Comparison of ENCODE assay signal across 8 cellular contexts in genomic region chr16:28554634-28555423, GRCh38. TPM values are rescaled to one million over a fixed set of nuclear protein-coding genes. Genes with fewer than 3 reads are reported as not detected.
DNase-seq lines count a peak whose midpoint lies in the region; ATAC-seq, FAIRE-seq and TF ChIP-seq lines count a peak whose summit lies in the region.

No MANE protein-coding gene starts in this region.

- H3K4me3 ChIP-seq in GM06990 (replicated peaks; ENCODE audit: low read depth, low read length), result peak overlapping the region; percentile 53
- peak overlapping the region; percentile 56 for H3K4me3 ChIP-seq in MM.1S (ENCODE audit: low read length)
- H3K4me3 ChIP-seq in effector memory CD4-positive, alpha-beta T cell (ENCODE audit: insufficient read depth, low read depth, low read length, poor library complexity, severe bottlenecking), result peak overlapping the region; percentile 70
- H3K4me3 ChIP-seq in pancreas, result peak overlapping the region; percentile 6 to 73 (median 40)

- no peak overlapping the region for H3K27ac ChIP-seq in MM.1S (ENCODE audit: low read length)
- peak overlapping the region; percentile 92 for H3K27ac ChIP-seq in effector memory CD4-positive, alpha-beta T cell (ENCODE audit: insufficient read depth, low read length, poor library complexity, severe bottlenecking)
- H3K27ac ChIP-seq in pancreas, result peak overlapping the region in 1 of 4 donors; percentile 94

- peak overlapping the region; percentile 70; the same call in 1 of the 2 replicates for H3K4me2 ChIP-seq in MM.1S (ENCODE audit: low read depth, low read length)

- no peaks in the 10 kb centered on the region for H4K20me1 ChIP-seq in MM.1S (ENCODE audit: insufficient read depth, low read length)

- H3K9me3 ChIP-seq in MM.1S (replicated peaks; ENCODE audit: insufficient read depth, low read length), result no peaks in the 10 kb centered on the region
- no peaks in the 10 kb centered on the region for H3K9me3 ChIP-seq in effector memory CD4-positive, alpha-beta T cell (ENCODE audit: control insufficient read depth, low read length)
- H3K9me3 ChIP-seq in pancreas, result no peaks in the 10 kb centered on the region

- H3K4me1 ChIP-seq in MM.1S (ENCODE audit: low read length) (no peaks in the 10 kb centered on the region), pancreas (peaks cover 0 to 5% (median 3%) of the 10 kb centered on the region in 3 donors)
- peaks cover 8% of the 10 kb centered on the region for H3K4me1 ChIP-seq in effector memory CD4-positive, alpha-beta T cell (ENCODE audit: control insufficient read depth, insufficient read depth, low read length, poor library complexity, severe bottlenecking)

- no peak for DNase-seq in GM06990 (ENCODE audit: extremely low read depth, insufficient read length)
- peak; percentile 20 for DNase-seq in MM.1S
- no peak for DNase-seq in effector memory CD4-positive, alpha-beta T cell
- no peak for DNase-seq in pancreas
- no peak for DNase-seq in OCI-M2 (lab: John Stamatoyannopoulos, UW; ENCODE audit: unreplicated experiment)
- DNase-seq in middle frontal gyrus (ENCODE audit: extremely low spot score, low spot score), result no peak
- no peak for DNase-seq in amygdala (lab: John Stamatoyannopoulos, UW)

- TF ChIP-seq CTCF in GM06990 (IDR thresholded peaks at IDR 0.05; ENCODE audit: insufficient read depth, low read length, poor library complexity, severe bottlenecking), result no peak
- TF ChIP-seq CTCF in MM.1S (IDR thresholded peaks at IDR 0.05; ENCODE audit: low read length), result no peak
- TF ChIP-seq CTCF in pancreas (IDR thresholded peaks at IDR 0.05), result no peak

- H3K79me2 ChIP-seq in MM.1S (ENCODE audit: low read length), result peaks cover 15% of the 10 kb centered on the region

- ATAC-seq in pancreas (no peak), HG03342 (IDR thresholded peaks at IDR 0.05; ENCODE audit: unreplicated experiment) (no peak)

- H3K27me3 ChIP-seq in GM06990 (replicated peaks; ENCODE audit: control insufficient read depth, insufficient read depth, low read length) (no peaks in the 10 kb centered on the region), MM.1S (replicated peaks; ENCODE audit: insufficient read depth, low read length) (no peaks in the 10 kb centered on the region), pancreas (no peaks in the 10 kb centered on the region)
- no peaks in the 10 kb centered on the region for H3K27me3 ChIP-seq in effector memory CD4-positive, alpha-beta T cell (replicated peaks; ENCODE audit: control insufficient read depth, insufficient read depth, low read length, poor library complexity, severe bottlenecking)

- H3K36me3 ChIP-seq in GM06990 (ENCODE audit: control insufficient read depth, insufficient read depth, low read length) (no peaks in the 10 kb centered on the region; the same call in 1 of the 2 replicates), MM.1S (replicated peaks; ENCODE audit: insufficient read depth, low read length) (no peaks in the 10 kb centered on the region), pancreas (no peaks in the 10 kb centered on the region)
- peaks cover 16% of the 10 kb centered on the region for H3K36me3 ChIP-seq in effector memory CD4-positive, alpha-beta T cell (ENCODE audit: control insufficient read depth, insufficient read depth, low read length)

- intact Hi-C loops in pancreas (cut with DNase I), result no loop called here

- no peaks in the 10 kb centered on the region for H3K9me2 ChIP-seq in MM.1S (replicated peaks; ENCODE audit: insufficient read depth, low read length)

- H3K9ac ChIP-seq in MM.1S (ENCODE audit: low read length), result peak overlapping the region; percentile 37; the same call in 1 of the 2 replicates

- peak overlapping the region; percentile 55 for H2AFZ ChIP-seq in MM.1S (ENCODE audit: low read length)

- H3F3A ChIP-seq in MM.1S (ENCODE audit: insufficient read depth, low read length), result no peaks in the 10 kb centered on the region

- FAIRE-seq in pancreas (lab: Jason Lieb, UNC), result no peak

- WGBS in pancreas, 2 donors, result 86 to 90% methylated on average over 15 of the region's 15 CpGs

RNA-seq across cellular contexts. Expression of gene SGF29, which starts 1.1 kb away (rescaled TPM):
- total RNA-seq in pancreas, result 10 to 100 TPM; 14.2 to 28.3 (median 17.0) TPM
- polyA plus RNA-seq in pancreas, result 10 to 100 TPM; 40.2 to 46.6 TPM

RNA-seq across cellular contexts. Expression of gene NUPR1, which starts 16.1 kb away (rescaled TPM):
- total RNA-seq in pancreas, result 100 to 1,000 TPM in 3 of 6 donors, 10 to 100 TPM in 3; 28.9 to 303 (median 103) TPM
- 100 to 1,000 TPM; 117 to 151 TPM for polyA plus RNA-seq in pancreas

RNA-seq across cellular contexts. Expression of gene SULT1A2, which starts 42.0 kb away (rescaled TPM):
- total RNA-seq in pancreas, result 1 to 10 TPM in 3 of 6 donors, under 1 TPM in 3; 0.41 to 1.5 (median 1.1) TPM
- polyA plus RNA-seq in pancreas, result 1 to 10 TPM; 5.6 to 6.0 TPM

RNA-seq across cellular contexts. Expression of gene IL27, which starts 48.2 kb away (rescaled TPM):
- under 1 TPM in 2 of 6 donors, not detected in 4; 0.18 to 0.20 TPM for total RNA-seq in pancreas
- polyA plus RNA-seq in pancreas, result under 1 TPM in 1 of 2 donors, not detected in 1; 0.68 TPM

RNA-seq across cellular contexts. Expression of gene SULT1A1, which starts 55.0 kb away (rescaled TPM):
- 10 to 100 TPM in 3 of 6 donors, 1 to 10 TPM in 3; 5.7 to 18.3 (median 9.0) TPM for total RNA-seq in pancreas
- 10 to 100 TPM; 29.7 to 46.7 TPM for polyA plus RNA-seq in pancreas
